Comparison of ENCODE assay signal across 31 cellular contexts in the genomic region with DNA sequence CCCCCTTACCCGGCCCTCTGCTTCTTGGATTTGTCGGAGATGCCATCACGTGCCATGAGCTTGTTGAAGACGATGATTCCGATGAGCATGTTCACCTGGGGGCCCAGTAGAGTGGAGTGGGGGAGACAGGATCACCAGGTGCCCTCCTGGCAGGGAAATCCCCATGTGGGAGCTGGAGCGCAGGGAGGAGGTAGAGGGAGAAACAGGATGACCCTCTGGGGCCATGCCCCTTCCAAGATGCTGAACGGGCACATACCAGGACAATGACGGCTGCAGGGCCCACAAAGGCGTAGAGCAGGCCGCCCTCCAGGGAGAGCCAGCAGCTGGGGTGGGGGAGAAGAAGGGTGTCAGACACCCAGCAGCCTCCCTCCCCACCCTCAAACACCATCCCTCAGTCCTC. TPM values are rescaled to one million over a fixed set of nuclear protein-coding genes. Genes with fewer than 3 reads are reported as not detected.
"Had no signal": no experiment of that assay in that cellular context is flagged by ENCODE, and none has a peak within 500 bp of the region (broad histone marks: within the 10 kb centered on the region; RNA-seq: fewer than 3 reads in every experiment).

No MANE protein-coding gene starts in this region.

- H3K4me3 Mint-ChIP-seq: activated CD4-positive, alpha-beta T cell treated with anti-CD3 and anti-CD28 coated beads for 36 hours; activated CD4-positive, alpha-beta T cell treated with anti-CD3 and anti-CD28 coated beads, Interleukin-2, amount 10 ng/mL, durations not matched to agents 7 days and 5 days; activated naive CD4-positive, alpha-beta T cell treated with anti-CD3 and anti-CD28 coated beads, Interleukin-2, amount 10 ng/mL, durations not matched to agents 7 days and 5 days; activated naive CD8-positive, alpha-beta T cell; activated naive CD8-positive, alpha-beta T cell treated with anti-CD3 and anti-CD28 coated beads, Interleukin-2, amount 50 U/mL, for 24 hours; T-helper 2 cell treated with Interferon-gamma antibody and Interleukin-4, amounts not matched to agents 5 μg/mL and 100 μg/mL, for 36 hours; WTC11 had no signal

- H3K27me3 Mint-ChIP-seq: activated CD4-positive, alpha-beta T cell treated with anti-CD3 and anti-CD28 coated beads for 36 hours; activated CD4-positive, alpha-beta T cell treated with anti-CD3 and anti-CD28 coated beads, Interleukin-2, amount 10 ng/mL, durations not matched to agents 7 days and 5 days; activated naive CD8-positive, alpha-beta T cell; activated naive CD8-positive, alpha-beta T cell treated with anti-CD3 and anti-CD28 coated beads, Interleukin-2, amount 50 U/mL, for 24 hours; IgD-negative memory B cell had no signal

- H3K36me3 Mint-ChIP-seq: activated naive CD4-positive, alpha-beta T cell treated with anti-CD3 and anti-CD28 coated beads, Interleukin-2, amount 10 ng/mL, durations not matched to agents 7 days and 5 days; activated naive CD8-positive, alpha-beta T cell; WTC11 had no signal

- ATAC-seq: activated CD4-positive, alpha-beta T cell treated with anti-CD3 and anti-CD28 coated beads for 36 hours; activated CD4-positive, CD25-positive, alpha-beta regulatory T cell treated with anti-CD3 and anti-CD28 coated beads, Interleukin-2, amount 50 U/mL, for 24 hours; activated naive CD8-positive, alpha-beta T cell treated with anti-CD3 and anti-CD28 coated beads, Interleukin-2, amount 50 U/mL, for 24 hours; Panc1; WTC11 had no signal

- H3K27ac ChIP-seq: ascending aorta, SJCRH30, SK-N-MC had no signal

- H3K27me3 ChIP-seq: ascending aorta had no signal

- H3K9me3 ChIP-seq: ascending aorta, SJCRH30 had no signal

- FAIRE-seq: bronchial epithelial cell had no signal

- H3K4me3 ChIP-seq: ascending aorta, SJCRH30, SK-N-MC had no signal

- DNase-seq: activated CD4-positive, alpha-beta T cell treated with anti-CD3 and anti-CD28 coated beads for 36 hours; activated CD4-positive, alpha-beta T cell treated with anti-CD3 and anti-CD28 coated beads, Interleukin-2, amount 10 ng/mL, durations not matched to agents 7 days and 5 days; activated CD4-positive, alpha-beta T cell treated with anti-CD3 and anti-CD28 coated beads, Interleukin-2, amount 50 U/mL, for 48 hours; activated CD8-positive, alpha-beta memory T cell treated with anti-CD3 and anti-CD28 coated beads, Interleukin-2, amount 50 U/mL, for 4 hours; activated effector memory CD4-positive, alpha-beta T cell treated with Interleukin-2 at 50 U/mL for 16 hours; activated naive CD4-positive, alpha-beta T cell treated with anti-CD3 and anti-CD28 coated beads, Interleukin-2, amount 10 ng/mL, durations not matched to agents 7 days and 5 days; activated naive CD8-positive, alpha-beta T cell treated with anti-CD3 and anti-CD28 coated beads, Interleukin-2, amount 50 U/mL, for 24 hours; activated T-cell treated with anti-CD3 and anti-CD28 coated beads, Interleukin-2, amount 50 U/mL, for 48 hours; amniotic stem cell; cerebellar nuclear complex; Karpas-422; KBM-7; NCI-H1105 treated with DMSO at 0.1 percent for 48 hours; NCI-H1436; NCI-H1694; NCI-H1930; NCI-H2081 treated with DMSO at 0.1 percent for 48 hours; NCI-H345; NCI-H524 treated with DMSO at 0.1 percent for 48 hours; RPMI8226; SHP77; SJCRH30 had no signal

- H3K27ac Mint-ChIP-seq: activated CD4-positive, alpha-beta T cell treated with anti-CD3 and anti-CD28 coated beads for 36 hours; activated CD4-positive, alpha-beta T cell treated with anti-CD3 and anti-CD28 coated beads, Interleukin-2, amount 10 ng/mL, durations not matched to agents 7 days and 5 days; activated naive CD4-positive, alpha-beta T cell treated with anti-CD3 and anti-CD28 coated beads, Interleukin-2, amount 10 ng/mL, durations not matched to agents 7 days and 5 days; activated naive CD8-positive, alpha-beta T cell; activated naive CD8-positive, alpha-beta T cell treated with anti-CD3 and anti-CD28 coated beads, Interleukin-2, amount 50 U/mL, for 24 hours; IgD-negative memory B cell; T-helper 2 cell treated with Interferon-gamma antibody and Interleukin-4, amounts not matched to agents 5 μg/mL and 100 μg/mL, for 36 hours; WTC11 had no signal

RNA-seq across cellular contexts. Expression of gene COL16A1, which starts 31.8 kb away (rescaled TPM):
- total RNA-seq: activated CD4-positive, alpha-beta T cell treated with anti-CD3 and anti-CD28 coated beads, Interleukin-2, amount 10 ng/mL, durations not matched to agents 7 days and 5 days had no signal
